Comparison of ENCODE assay signal across 20 cellular contexts in genomic region chr6:147700436-147701209, GRCh38.
DNase-seq lines count a peak whose midpoint lies in the region; ATAC-seq, FAIRE-seq and TF ChIP-seq lines count a peak whose summit lies in the region.
"Had no signal": no experiment of that assay in that cellular context is flagged by ENCODE, and none has a peak within 500 bp of the region (broad histone marks: within the 10 kb centered on the region; RNA-seq: fewer than 3 reads in every experiment).

No MANE protein-coding gene starts in this region.

- H3K18ac ChIP-seq in mesenchymal stem cell (ENCODE audit: low read depth in 1 of 2, low read length in 2 of 2), result no peak overlapping the region

- H3K4me2 ChIP-seq in HepG2 (ENCODE audit: low read depth, low read length) (no peak overlapping the region), mesenchymal stem cell (ENCODE audit: low read length, poor library complexity, severe bottlenecking) (no peak overlapping the region)

- H4K20me1 ChIP-seq in HepG2 (ENCODE audit: insufficient read depth, low read length), result no peaks in the 10 kb centered on the region

- H3K9me3 ChIP-seq in HepG2 (ENCODE audit: low read length) (no peaks in the 10 kb centered on the region), right lobe of liver (no peaks in the 10 kb centered on the region), SK-N-MC (ENCODE audit: low read depth, low read length) (no peaks in the 10 kb centered on the region), mesenchymal stem cell (ENCODE audit: control insufficient read depth, low read length) (no peaks in the 10 kb centered on the region)
- H3K9me3 ChIP-seq: Caco-2 had no signal

- no peak overlapping the region for H2BK120ac ChIP-seq in mesenchymal stem cell (ENCODE audit: low read depth, low read length)

- H3K9ac ChIP-seq in HepG2 (ENCODE audit: insufficient read depth, low read depth, low read length) (no peak overlapping the region), SK-N-MC (ENCODE audit: insufficient read length) (peak overlapping the region; percentile 41), mesenchymal stem cell (ENCODE audit: low read length) (no peak overlapping the region)

- no peak for TF ChIP-seq RAD21 in HepG2 (CRISPR knock-in tag; IDR thresholded peaks at IDR 0.05)

- no TSS peak for BruUV-seq in HepG2 (replicated peaks; lab: Mats Ljungman, UMichigan)

- no peak for TF ChIP-seq CTCF in HepG2 (CRISPR knock-in tag; IDR thresholded peaks at IDR 0.05)
- TF ChIP-seq CTCF in right lobe of liver (IDR thresholded peaks at IDR 0.05), result no peak

- H3K4ac ChIP-seq in mesenchymal stem cell (ENCODE audit: low read depth in 1 of 2, low read length in 2 of 2), result no peak overlapping the region

- no peak overlapping the region for H3K4me3 ChIP-seq in HepG2 (replicated peaks in 1 of 3; ENCODE audit: insufficient read depth in 1 of 3, low read depth in 2 of 3, low read length in 3 of 3)
- no peak overlapping the region for H3K4me3 ChIP-seq in right lobe of liver
- H3K4me3 ChIP-seq in SK-N-MC, result peak overlapping the region; percentile 10; the same call in 1 of the 2 replicates
- no peak overlapping the region for H3K4me3 ChIP-seq in mesenchymal stem cell (ENCODE audit: insufficient read depth in 1 of 2, low read depth in 1 of 2, low read length in 2 of 2)

- H2BK15ac ChIP-seq in mesenchymal stem cell (ENCODE audit: low read depth, poor library complexity, severe bottlenecking), result no peak overlapping the region

- H3K27ac ChIP-seq in HepG2 (ENCODE audit: extremely low read length, insufficient read depth, low read length) (no peak overlapping the region), right lobe of liver (no peak overlapping the region), SK-N-MC (peak overlapping the region; percentile 87), mesenchymal stem cell (ENCODE audit: low read length, poor library complexity, severe bottlenecking) (no peak overlapping the region)
- H3K27ac ChIP-seq: HL-60 had no signal

- no peak overlapping the region for H2AK5ac ChIP-seq in mesenchymal stem cell (ENCODE audit: low read length, severe bottlenecking)

- H4K8ac ChIP-seq in mesenchymal stem cell (ENCODE audit: low read length), result peak overlapping the region; percentile 57

- H3K14ac ChIP-seq in mesenchymal stem cell (ENCODE audit: low read length in 2 of 2), result no peak overlapping the region

- H2BK5ac ChIP-seq in mesenchymal stem cell (ENCODE audit: low read depth, low read length, poor library complexity, severe bottlenecking), result no peak overlapping the region

- H4K91ac ChIP-seq in mesenchymal stem cell (ENCODE audit: low read length), result no peak overlapping the region

- H3K79me1 ChIP-seq in mesenchymal stem cell (replicated peaks; ENCODE audit: low read length, poor library complexity, severe bottlenecking), result no peaks in the 10 kb centered on the region

- POLR2A ChIA-PET in HepG2 (lab: Yijun Ruan, JAX), result no interaction called here

- ATAC-seq in HepG2 (no peak), right lobe of liver (no peak), HG03469 (IDR thresholded peaks at IDR 0.05; ENCODE audit: unreplicated experiment) (no peak)

- no peak for TF ChIP-seq EP300 in HepG2 (IDR thresholded peaks at IDR 0.05; ENCODE audit: low read depth in 2 of 2, low read length in 2 of 2)
- no peak for TF ChIP-seq EP300 in HepG2 (CRISPR knock-in tag; IDR thresholded peaks at IDR 0.05; ENCODE audit: borderline replicate concordance)

- H2AFZ ChIP-seq in HepG2 (ENCODE audit: low read length), result no peak overlapping the region
- H2AFZ ChIP-seq in mesenchymal stem cell (ENCODE audit: low read depth, low read length), result no peak overlapping the region

- H3K4me1 ChIP-seq in HepG2 (ENCODE audit: insufficient read depth, low read length) (no peaks in the 10 kb centered on the region), right lobe of liver (no peaks in the 10 kb centered on the region), mesenchymal stem cell (ENCODE audit: control insufficient read depth, insufficient read depth, low read depth, low read length) (peaks cover 3% of the 10 kb centered on the region)

- CTCF ChIA-PET in HepG2 (lab: Yijun Ruan, JAX; ENCODE audit: low intra/inter-chr PET ratio, low total read pairs), result no interaction called here

- DNase-seq in HepG2 (ENCODE audit: low spot score), result no peak
- no peak for DNase-seq in right lobe of liver
- DNase-seq in SK-N-MC (ENCODE audit: low read depth, low spot score), result peak; percentile 51
- DNase-seq in mesenchymal stem cell, result peak; percentile 31
- no peak for DNase-seq in RKO (ENCODE audit: low spot score)
- DNase-seq in H54 (ENCODE audit: insufficient read length, low spot score), result no peak
- no peak for DNase-seq in effector CD8-positive, alpha-beta T cell (lab: John Stamatoyannopoulos, UW)
- DNase-seq: Caco-2; CD4-positive, alpha-beta T cell; GDM1; Kasumi-1; MM.1S; NCI-H1092; NCI-H1436 treated with DMSO at 0.1 percent for 48 hours; NCI-H2029 treated with DMSO at 0.1 percent for 48 hours; NCI-H510A; PC-3 had no signal

- H3K23ac ChIP-seq in mesenchymal stem cell (ENCODE audit: low read length in 2 of 2), result no peak overlapping the region

- H3K27me3 ChIP-seq in HepG2 (ENCODE audit: control insufficient read depth in 1 of 2, insufficient read depth in 2 of 2, low read length in 2 of 2) (no peaks in the 10 kb centered on the region), right lobe of liver (no peaks in the 10 kb centered on the region), mesenchymal stem cell (ENCODE audit: control insufficient read depth in 1 of 2, insufficient read depth in 1 of 2, low read length in 2 of 2) (no peaks in the 10 kb centered on the region)

- 33% methylated on average over 5 of the region's 5 CpGs for WGBS in HepG2 (ENCODE audit: low lambda C conversion rate)
- 51% methylated on average over 5 of the region's 5 CpGs for WGBS in right lobe of liver (ENCODE audit: insufficient coverage, low coverage, low lambda C conversion rate, missing lambda C conversion rate)
- 42% methylated on average over 2 of the region's 5 CpGs for WGBS in mesenchymal stem cell

- H3K79me2 ChIP-seq in HepG2 (ENCODE audit: insufficient read depth, low read length), result no peaks in the 10 kb centered on the region

- in situ Hi-C loops in HepG2 (cut with HindIII; ENCODE audit: extremely low pct_ligation_motif_present, low pct_unique_long_range_greater_than_20kb), result no loop called here

- FAIRE-seq in HepG2 (lab: Jason Lieb, UNC) (no peak), H54 (lab: Jason Lieb, UNC) (no peak)
- FAIRE-seq: A204.1 had no signal

- H2BK12ac ChIP-seq in mesenchymal stem cell (ENCODE audit: low read length in 2 of 2), result no peak overlapping the region

- no peak for TF ChIP-seq POLR2A in HepG2 (IDR thresholded peaks at IDR 0.05; ENCODE audit: insufficient read depth in 1 of 2, low read depth in 2 of 2, low read length in 2 of 2)
- no peak for TF ChIP-seq POLR2A in right lobe of liver (IDR thresholded peaks at IDR 0.05)
- TF ChIP-seq POLR2A in H54 (IDR thresholded peaks at IDR 0.05; ENCODE audit: low read depth, low read length), result no peak

- intact Hi-C loops in HepG2 (cut with micrococcal nuclease; ENCODE audit: unreplicated experiment), result no loop called here
- intact Hi-C loops in right lobe of liver (cut with DNase I), result no loop called here

- H3K36me3 ChIP-seq in HepG2 (replicated peaks in 1 of 2; ENCODE audit: control insufficient read depth in 1 of 2, insufficient read depth in 2 of 2, low read length in 2 of 2), result no peaks in the 10 kb centered on the region
- no peaks in the 10 kb centered on the region for H3K36me3 ChIP-seq in right lobe of liver
- H3K36me3 ChIP-seq in SK-N-MC (ENCODE audit: insufficient read depth, low read length), result no peaks in the 10 kb centered on the region
- H3K36me3 ChIP-seq in mesenchymal stem cell (ENCODE audit: control insufficient read depth in 1 of 2, insufficient read depth in 2 of 2, low read depth in 1 of 2, low read length in 2 of 2), result no peaks in the 10 kb centered on the region

TF ChIP-seq in HepG2, 621 proteins besides CTCF, POLR2A, EP300 and RAD21:
- TF ChIP-seq, protein P1, sequence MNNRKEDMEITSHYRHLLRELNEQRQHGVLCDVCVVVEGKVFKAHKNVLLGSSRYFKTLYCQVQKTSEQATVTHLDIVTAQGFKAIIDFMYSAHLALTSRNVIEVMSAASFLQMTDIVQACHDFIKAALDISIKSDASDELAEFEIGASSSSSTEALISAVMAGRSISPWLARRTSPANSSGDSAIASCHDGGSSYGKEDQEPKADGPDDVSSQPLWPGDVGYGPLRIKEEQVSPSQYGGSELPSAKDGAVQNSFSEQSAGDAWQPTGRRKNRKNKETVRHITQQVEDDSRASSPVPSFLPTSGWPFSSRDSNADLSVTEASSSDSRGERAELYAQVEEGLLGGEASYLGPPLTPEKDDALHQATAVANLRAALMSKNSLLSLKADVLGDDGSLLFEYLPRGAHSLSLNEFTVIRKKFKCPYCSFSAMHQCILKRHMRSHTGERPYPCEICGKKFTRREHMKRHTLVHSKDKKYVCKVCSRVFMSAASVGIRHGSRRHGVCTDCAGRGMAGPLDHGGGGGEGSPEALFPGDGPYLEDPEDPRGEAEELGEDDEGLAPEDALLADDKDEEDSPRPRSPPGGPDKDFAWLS (CRISPR knock-in tag; IDR thresholded peaks at IDR 0.05; ENCODE audit: borderline replicate concordance), result no peak
- TF ChIP-seq ZFP37 (CRISPR knock-in tag; IDR thresholded peaks at IDR 0.05; ENCODE audit: borderline replicate concordance) (no peak), ZBTB42 (CRISPR knock-in tag; IDR thresholded peaks at IDR 0.05) (no peak), ZFP62 (CRISPR knock-in tag; IDR thresholded peaks at IDR 0.05) (no peak), ZNF605 (CRISPR knock-in tag; IDR thresholded peaks at IDR 0.05) (no peak)
- TF ChIP-seq, protein P2, sequence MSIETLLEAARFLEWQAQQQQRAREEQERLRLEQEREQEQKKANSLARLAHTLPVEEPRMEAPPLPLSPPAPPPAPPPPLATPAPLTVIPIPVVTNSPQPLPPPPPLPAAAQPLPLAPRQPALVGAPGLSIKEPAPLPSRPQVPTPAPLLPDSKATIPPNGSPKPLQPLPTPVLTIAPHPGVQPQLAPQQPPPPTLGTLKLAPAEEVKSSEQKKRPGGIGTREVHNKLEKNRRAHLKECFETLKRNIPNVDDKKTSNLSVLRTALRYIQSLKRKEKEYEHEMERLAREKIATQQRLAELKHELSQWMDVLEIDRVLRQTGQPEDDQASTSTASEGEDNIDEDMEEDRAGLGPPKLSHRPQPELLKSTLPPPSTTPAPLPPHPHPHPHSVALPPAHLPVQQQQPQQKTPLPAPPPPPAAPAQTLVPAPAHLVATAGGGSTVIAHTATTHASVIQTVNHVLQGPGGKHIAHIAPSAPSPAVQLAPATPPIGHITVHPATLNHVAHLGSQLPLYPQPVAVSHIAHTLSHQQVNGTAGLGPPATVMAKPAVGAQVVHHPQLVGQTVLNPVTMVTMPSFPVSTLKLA (IDR thresholded peaks at IDR 0.05), result 0 out of 2 replicates have a peak, but pooled peaks have one; percentile 24
TF ChIP-seq in HepG2: peak in this region for 1.

Comparison
In these comparisons a context has a peak if more than half of its experiments do, and no peak if none do; other contexts are left out.
1. DNase-seq: peak in SK-N-MC (single experiment) and mesenchymal stem cell (single experiment); none in HepG2 (single experiment), right lobe of liver (0 of 3), RKO (single experiment), H54 (single experiment) and effector CD8-positive, alpha-beta T cell (single experiment).